Comparison of ENCODE assay signal across 21 cellular contexts in genomic region chr2:186526281-186526680, GRCh38.
"Had no signal": no experiment of that assay in that cellular context is flagged by ENCODE, and none has a peak within 500 bp of the region (broad histone marks: within the 10 kb centered on the region; RNA-seq: fewer than 3 reads in every experiment).

No MANE protein-coding gene starts in this region.

- H3K4me2 ChIP-seq: smooth muscle cell had no signal

- ATAC-seq: gastrocnemius medialis; heart right ventricle; left cardiac atrium; lower lobe of right lung; natural killer cell treated with Interleukin-12 subunit alpha and Interleukin-12 subunit beta and Interleukin-15 and Interleukin-18, amount 100 ng/mL, for 72 hours; pancreas; right cardiac atrium had no signal

- H3K9me3 ChIP-seq: esophagus muscularis mucosa, gastrocnemius medialis, left ventricle myocardium inferior, lower lobe of right lung, pancreas had no signal

- DNase-seq: cortex of kidney; effector memory CD4-positive, alpha-beta T cell; gastrocnemius medialis; heart right ventricle; hypothalamus; left cardiac atrium; left ventricle myocardium inferior; lower lobe of right lung; midbrain; occipital lobe; pancreas; right cardiac atrium; stimulated activated CD4-positive, alpha-beta T cell treated with anti-CD3 and anti-CD28 coated beads, Interleukin-2, amount 100 ng/mL, for 48 hours; stimulated activated naive CD4-positive, alpha-beta T cell treated with Interleukin-2 at 50 U/mL for 16 hours had no signal

- FAIRE-seq: endometrium, keratinocyte, pancreas, urothelium cell line had no signal

- H3K27ac ChIP-seq: epithelial cell of prostate, esophagus muscularis mucosa, gastrocnemius medialis, heart right ventricle, left ventricle myocardium inferior, lower lobe of right lung, pancreas had no signal

- H3K27me3 ChIP-seq: esophagus muscularis mucosa, gastrocnemius medialis, heart right ventricle, pancreas had no signal

- H3K4me1 ChIP-seq: gastrocnemius medialis, lower lobe of right lung, pancreas had no signal

- H3K4me3 ChIP-seq: esophagus muscularis mucosa, gastrocnemius medialis, heart right ventricle, left ventricle myocardium inferior, lower lobe of right lung, pancreas, smooth muscle cell had no signal
